Comparison of ENCODE assay signal across 11 cellular contexts in the genomic region with DNA sequence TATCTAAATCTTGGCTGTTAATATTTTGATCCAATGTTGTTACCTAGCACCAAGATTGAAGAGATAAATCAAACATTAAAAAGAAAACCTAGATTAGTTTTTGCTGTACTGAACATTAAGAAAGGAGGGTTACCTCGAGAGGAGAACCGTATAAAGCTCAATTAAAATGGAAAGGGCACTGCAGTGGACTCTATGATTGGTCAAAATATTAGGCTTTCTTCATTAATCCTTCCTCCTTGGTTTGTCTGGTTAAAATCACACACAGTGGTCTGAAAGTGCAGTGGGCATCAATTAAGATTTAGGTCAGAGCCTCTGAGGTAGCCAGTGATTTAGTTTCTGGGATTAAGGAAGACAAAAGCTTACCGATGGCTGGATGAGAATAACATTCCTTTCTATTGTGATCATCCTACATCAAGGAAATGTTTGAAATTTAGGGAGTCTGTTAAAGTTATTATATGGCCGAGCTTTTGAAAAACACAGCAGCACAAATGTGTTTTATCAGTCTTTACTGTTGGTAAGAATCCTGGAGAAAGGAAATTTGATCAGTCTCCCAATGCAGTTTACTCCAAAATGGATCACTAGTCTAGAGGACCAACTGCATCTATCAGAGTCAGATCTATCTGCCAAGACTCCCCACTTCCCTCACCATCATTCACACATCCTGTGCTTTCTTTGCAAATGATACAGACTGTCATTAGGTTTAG.
A peak's percentile ranks its signal among the peaks of the same experiment; 100 is the strongest.
DNase-seq lines count a peak whose midpoint lies in the region; ATAC-seq and TF ChIP-seq lines count a peak whose summit lies in the region.
"Had no signal": no experiment of that assay in that cellular context is flagged by ENCODE, and none has a peak within 500 bp of the region (broad histone marks: within the 10 kb centered on the region; RNA-seq: fewer than 3 reads in every experiment).

No MANE protein-coding gene starts in this region.

- H3K4me1 ChIP-seq in left lung, result peaks cover 14 to 79% of the 10 kb centered on the region in 2 donors
- peaks cover 48 to 77% (median 61%) of the 10 kb centered on the region in 4 donors for H3K4me1 ChIP-seq in upper lobe of left lung
- H3K4me1 ChIP-seq: BLaER1 had no signal

- H3K27me3 Mint-ChIP-seq in activated naive CD4-positive, alpha-beta T cell treated with anti-CD3 and anti-CD28 coated beads, Interleukin-2, amount 50 U/mL, for 24 hours, result no peaks in the 10 kb centered on the region
- H3K27me3 Mint-ChIP-seq in activated T-helper 17 cell treated with anti-CD3 and anti-CD28 coated beads, Interleukin-2, amount 50 U/mL, for 72 hours, result no peaks in the 10 kb centered on the region

- H3K4me3 ChIP-seq in left lung (no peak overlapping the region), upper lobe of left lung (no peak overlapping the region)
- H3K4me3 ChIP-seq: BLaER1 had no signal

- peak overlapping the region; percentile 95 for H3K27ac Mint-ChIP-seq in activated naive CD4-positive, alpha-beta T cell treated with anti-CD3 and anti-CD28 coated beads, Interleukin-2, amount 50 U/mL, for 24 hours
- H3K27ac Mint-ChIP-seq in activated T-helper 17 cell treated with anti-CD3 and anti-CD28 coated beads, Interleukin-2, amount 50 U/mL, for 72 hours, result peak overlapping the region; percentile 73

- TF ChIP-seq CTCF in left lung (IDR thresholded peaks at IDR 0.05), result no peak
- no peak for TF ChIP-seq CTCF in upper lobe of left lung (IDR thresholded peaks at IDR 0.05)

- H3K36me3 Mint-ChIP-seq in activated naive CD4-positive, alpha-beta T cell treated with anti-CD3 and anti-CD28 coated beads, Interleukin-2, amount 50 U/mL, for 24 hours, result peaks cover 45% of the 10 kb centered on the region
- H3K36me3 Mint-ChIP-seq in activated T-helper 17 cell treated with anti-CD3 and anti-CD28 coated beads, Interleukin-2, amount 50 U/mL, for 72 hours (ENCODE audit: low read depth), result peaks cover 46% of the 10 kb centered on the region

- no peak for TF ChIP-seq POLR2A in upper lobe of left lung (IDR thresholded peaks at IDR 0.05)

- intact Hi-C loops in left lung (cut with DNase I), result loop anchor here in 1 of 2 donors (10.0 kb wide), 1 partner anchor 68 kb away; no protein-coding TSS in a partner anchor

- H3K4me3 Mint-ChIP-seq in activated naive CD4-positive, alpha-beta T cell treated with anti-CD3 and anti-CD28 coated beads, Interleukin-2, amount 50 U/mL, for 24 hours, result peak overlapping the region; percentile 69
- peak overlapping the region; percentile 38 for H3K4me3 Mint-ChIP-seq in activated T-helper 17 cell treated with anti-CD3 and anti-CD28 coated beads, Interleukin-2, amount 50 U/mL, for 72 hours

- H3K27me3 ChIP-seq in left lung (no peaks in the 10 kb centered on the region), upper lobe of left lung (no peaks in the 10 kb centered on the region)
- H3K27me3 ChIP-seq: BLaER1 had no signal

- TF ChIP-seq EP300 in upper lobe of left lung (IDR thresholded peaks at IDR 0.05), result no peak

- DNase-seq in activated naive CD4-positive, alpha-beta T cell (lab: John Stamatoyannopoulos, UW), result no peak
- no peak for DNase-seq in left lung
- no peak for DNase-seq in upper lobe of left lung
- no peak for DNase-seq in DMS53 treated with DMSO at 0.1 percent for 48 hours (lab: John Stamatoyannopoulos, UW; ENCODE audit: unreplicated experiment)
- DNase-seq in NCI-H1436 treated with DMSO at 0.1 percent for 48 hours (lab: John Stamatoyannopoulos, UW), result no peak
- DNase-seq: NCI-H1417, nucleus accumbens had no signal

- H3K27ac ChIP-seq in left lung (peak overlapping the region; percentile 82 to 83), upper lobe of left lung (peak overlapping the region; percentile 83 to 96 (median 90))
- H3K27ac ChIP-seq: BLaER1 had no signal

- H3K9me3 Mint-ChIP-seq in activated naive CD4-positive, alpha-beta T cell treated with anti-CD3 and anti-CD28 coated beads, Interleukin-2, amount 50 U/mL, for 24 hours, result no peaks in the 10 kb centered on the region
- H3K9me3 Mint-ChIP-seq in activated T-helper 17 cell treated with anti-CD3 and anti-CD28 coated beads, Interleukin-2, amount 50 U/mL, for 72 hours, result peaks cover 7% of the 10 kb centered on the region

- 70 to 75% methylated on average over 4 of the region's 4 CpGs for WGBS in upper lobe of left lung, 2 donors

- H3K9me3 ChIP-seq in left lung (no peaks in the 10 kb centered on the region), upper lobe of left lung (no peaks in the 10 kb centered on the region)
- H3K9me3 ChIP-seq: BLaER1 had no signal

- H3K4me1 Mint-ChIP-seq in activated naive CD4-positive, alpha-beta T cell treated with anti-CD3 and anti-CD28 coated beads, Interleukin-2, amount 50 U/mL, for 24 hours, result peaks cover 91% of the 10 kb centered on the region
- H3K4me1 Mint-ChIP-seq in activated T-helper 17 cell treated with anti-CD3 and anti-CD28 coated beads, Interleukin-2, amount 50 U/mL, for 72 hours, result peaks cover 73% of the 10 kb centered on the region

- H3K36me3 ChIP-seq in left lung (no peaks in the 10 kb centered on the region), upper lobe of left lung (no peaks in the 10 kb centered on the region)

- no peak for ATAC-seq in activated T-helper 17 cell treated with anti-CD3 and anti-CD28 coated beads, Interleukin-2, amount 50 U/mL, for 72 hours (replicated peaks)
- ATAC-seq in left lung (no peak), upper lobe of left lung (ENCODE audit: low FRiP score in 2 of 2) (no peak), GM19351 (IDR thresholded peaks at IDR 0.05; ENCODE audit: unreplicated experiment) (no peak)
